ENCODE assay signal across 8 cellular contexts in the genomic region with DNA sequence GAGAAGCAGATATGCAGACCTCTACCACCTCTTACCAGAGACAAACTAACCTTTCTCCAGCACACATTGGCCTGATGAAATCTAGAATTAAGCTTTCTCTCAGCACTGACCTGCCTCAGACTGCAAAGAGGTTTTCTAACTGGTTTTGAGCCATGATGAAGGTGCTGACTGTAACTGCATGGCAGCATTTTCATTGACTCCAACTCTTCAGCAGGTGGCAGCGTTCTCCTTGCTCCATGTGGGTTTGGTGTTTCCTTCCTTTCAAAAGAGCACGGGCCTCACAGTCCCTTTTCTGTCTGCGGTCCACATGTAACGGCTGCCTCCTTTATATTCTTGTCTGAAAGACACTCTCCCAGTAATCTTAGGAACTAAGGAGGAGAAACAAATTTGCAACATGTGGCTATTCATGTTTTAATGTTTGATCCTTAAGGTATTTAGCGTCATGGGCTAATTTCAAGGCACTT.
DNase-seq lines count a peak whose midpoint lies in the region; ATAC-seq and TF ChIP-seq lines count a peak whose summit lies in the region.

No MANE protein-coding gene starts in this region.

- no peak overlapping the region for H3K4me3 ChIP-seq in MM.1S (ENCODE audit: low read length)
- H3K4me3 ChIP-seq in brain microvascular endothelial cell (ENCODE audit: low read depth, low read length) = no peak overlapping the region

- H3K27ac ChIP-seq in MM.1S (ENCODE audit: low read length) (no peak overlapping the region), brain microvascular endothelial cell (no peak overlapping the region)

- H2AFZ ChIP-seq in MM.1S (ENCODE audit: low read length) = peak overlapping the region; percentile 28

- H3K9me3 ChIP-seq in MM.1S (replicated peaks; ENCODE audit: insufficient read depth, low read length) = no peaks in the 10 kb centered on the region

- TF ChIP-seq CTCF in MM.1S (IDR thresholded peaks at IDR 0.05; ENCODE audit: low read length) (peak; percentile 67), brain microvascular endothelial cell (IDR thresholded peaks at IDR 0.05; ENCODE audit: low read depth, low read length, missing control alignments) (peak; percentile 83)

- no peaks in the 10 kb centered on the region for H3K4me1 ChIP-seq in MM.1S (ENCODE audit: low read length)

- no peaks in the 10 kb centered on the region for H3K79me2 ChIP-seq in MM.1S (ENCODE audit: low read length)

- H3K36me3 ChIP-seq in MM.1S (replicated peaks; ENCODE audit: insufficient read depth, low read length) (no peaks in the 10 kb centered on the region; the same call in 1 of the 2 replicates), brain microvascular endothelial cell (replicated peaks) (no peaks in the 10 kb centered on the region)

- no peaks in the 10 kb centered on the region for H3K9me2 ChIP-seq in MM.1S (replicated peaks; ENCODE audit: insufficient read depth, low read length)

- in situ Hi-C loops in brain microvascular endothelial cell (cut with HindIII; ENCODE audit: low pct_ligation_motif_present, low sequenced_read_pairs) = loop anchor here (25.0 kb wide), 2 partner anchors 537 to 712 kb away; no protein-coding TSS in a partner anchor

- H3K27me3 ChIP-seq in MM.1S (replicated peaks; ENCODE audit: insufficient read depth, low read length) = no peaks in the 10 kb centered on the region
- H3K27me3 ChIP-seq in brain microvascular endothelial cell (replicated peaks) = no peaks in the 10 kb centered on the region

- no peak for ATAC-seq in GM19467 (IDR thresholded peaks at IDR 0.05; ENCODE audit: unreplicated experiment)

- no peak overlapping the region for H3K9ac ChIP-seq in MM.1S (ENCODE audit: low read length)

- DNase-seq in NCI-H2081 (lab: John Stamatoyannopoulos, UW) = peak; percentile 46 to 79
- DNase-seq in NCI-H2081 treated with DMSO at 0.1 percent for 48 hours (lab: John Stamatoyannopoulos, UW) = no peak
- peak; percentile 60 for DNase-seq in MM.1S
- peak; percentile 20 for DNase-seq in T-helper 22 cell (ENCODE audit: low read depth)
- peak; percentile 67 for DNase-seq in brain microvascular endothelial cell
- DNase-seq in islet precursor cell = peak; percentile 81
- DNase-seq in stimulated activated CD4-positive, alpha-beta T cell treated with anti-CD3 and anti-CD28 coated beads, Interleukin-4, amount 100 ng/mL, for 4 hours = peak; percentile 18 to 47

- H4K20me1 ChIP-seq in MM.1S (ENCODE audit: insufficient read depth, low read length) = no peaks in the 10 kb centered on the region

- no peaks in the 10 kb centered on the region for H3F3A ChIP-seq in MM.1S (ENCODE audit: insufficient read depth, low read length)

- no peak overlapping the region for H3K4me2 ChIP-seq in MM.1S (ENCODE audit: low read depth, low read length)
